ENCODE assay signal across 17 cellular contexts in genomic region chr9:99239341-99240055, GRCh38. TPM values are rescaled to one million over a fixed set of nuclear protein-coding genes. Genes with fewer than 3 reads are reported as not detected.
A peak's percentile ranks its signal among the peaks of the same experiment; 100 is the strongest.
DNase-seq lines count a peak whose midpoint lies in the region; ATAC-seq, FAIRE-seq and TF ChIP-seq lines count a peak whose summit lies in the region.
"Had no signal": no experiment of that assay in that cellular context is flagged by ENCODE, and none has a peak within 500 bp of the region (broad histone marks: within the 10 kb centered on the region; RNA-seq: fewer than 3 reads in every experiment).

No MANE protein-coding gene starts in this region.

- no peak overlapping the region for H3K9ac ChIP-seq in GM12878 (ENCODE audit: control insufficient read depth, insufficient read depth, low read length)
- no peak overlapping the region for H3K9ac ChIP-seq in HepG2 (ENCODE audit: insufficient read depth, low read depth, low read length)
- H3K9ac ChIP-seq in endodermal cell (ENCODE audit: extremely low read depth, low read length, poor library complexity, severe bottlenecking) = no peak overlapping the region
- H3K9ac ChIP-seq: BLaER1 treated with 17β-estradiol and CSF1 and Interleukin-3, amounts not matched to agents 10 nM and 100 nM had no signal

- BruUV-seq in GM12878 (replicated peaks; lab: Mats Ljungman, UMichigan) (no TSS peak), HepG2 (replicated peaks; lab: Mats Ljungman, UMichigan) (no TSS peak)

- H3K4me3 Mint-ChIP-seq in WTC11 (no peak overlapping the region), T-cell (no peak overlapping the region), endodermal cell (no peak overlapping the region)
- H3K4me3 Mint-ChIP-seq: activated T-helper 1 cell treated with anti-CD3 and anti-CD28 coated beads, Interleukin-12 subunit alpha, Interleukin-12 subunit beta, Interleukin-2, Interleukin-4 antibody, amounts not matched to agents 30 ng/mL and 10 ng/mL and 1 ng/mL, durations not matched to agents 14 hours and 24 hours and 36 hours had no signal

- no peak for TF ChIP-seq CTCF in GM12878 (IDR thresholded peaks at IDR 0.05 in 2 of 3, conservative IDR thresholded peaks at IDR 0.05 in 1 of 3; ENCODE audit: control insufficient read depth in 2 of 3, extremely low read depth in 1 of 3, insufficient read depth in 1 of 3, low read depth in 3 of 3, low read length in 3 of 3)
- no peak for TF ChIP-seq CTCF in HepG2 (CRISPR knock-in tag; IDR thresholded peaks at IDR 0.05)
- no peak for TF ChIP-seq CTCF in WTC11 (IDR thresholded peaks at IDR 0.05)
- TF ChIP-seq CTCF in dorsolateral prefrontal cortex (IDR thresholded peaks at IDR 0.05 in 54 of 56, conservative IDR thresholded peaks at IDR 0.05 in 2 of 56; ENCODE audit: low read depth in 1 of 56, partially characterized antibody in 56 of 56) = no peak
- TF ChIP-seq CTCF in endodermal cell (conservative IDR thresholded peaks at IDR 0.05) = no peak

- in situ Hi-C loops in GM12878 (cut with MboI) = no loop called here
- in situ Hi-C loops in HepG2 (cut with HindIII; ENCODE audit: extremely low pct_ligation_motif_present, low pct_unique_long_range_greater_than_20kb) = no loop called here

- peak; percentile 82 for DNase-seq in AG08395 (ENCODE audit: low spot score)
- DNase-seq in HK-2 (ENCODE audit: unreplicated experiment) = peak; percentile 7
- DNase-seq in GM12878 (ENCODE audit: low read depth, low spot score) = no peak
- DNase-seq in HepG2 (ENCODE audit: low spot score) = no peak
- DNase-seq in WTC11 (ENCODE audit: low spot score) = no peak
- DNase-seq in dorsolateral prefrontal cortex = no peak
- DNase-seq in T-cell = no peak
- no peak for DNase-seq in endodermal cell
- DNase-seq: activated CD4-positive, CD25-positive, alpha-beta regulatory T cell treated with anti-CD3 and anti-CD28 coated beads, Interleukin-2, amount 50 U/mL, for 72 hours; mucosa of descending colon; NCI-H146; stimulated activated CD4-positive, alpha-beta T cell treated with anti-CD3 and anti-CD28 coated beads, Interleukin-4, amount 100 ng/mL, for 4 hours had no signal

- peaks cover 7% of the 10 kb centered on the region; the same call in 2 of the 3 replicates for H3K9me3 ChIP-seq in GM12878 (replicated peaks; ENCODE audit: control insufficient read depth, insufficient read depth, low read length)
- no peaks in the 10 kb centered on the region for H3K9me3 ChIP-seq in HepG2 (ENCODE audit: low read length)
- H3K9me3 ChIP-seq in endodermal cell (ENCODE audit: control insufficient read depth, low read length) = no peaks in the 10 kb centered on the region
- H3K9me3 ChIP-seq: body of pancreas, mucosa of descending colon, SJSA1 had no signal

- RAD21 ChIA-PET in GM12878 (lab: Charles Lee; ENCODE audit: unreplicated experiment) = interaction anchor here (1.7 to 2.6 kb wide), 3 partner anchors 8 to 26 kb away, joined by 3 to 9 read pairs (median 5); no protein-coding TSS in a partner anchor

- peaks cover 51% of the 10 kb centered on the region for H3K4me1 ChIP-seq in GM12878 (ENCODE audit: control insufficient read depth, insufficient read depth, low read length)
- H3K4me1 ChIP-seq in HepG2 (ENCODE audit: insufficient read depth, low read length) = peaks cover 7% of the 10 kb centered on the region
- H3K4me1 ChIP-seq in endodermal cell (ENCODE audit: control insufficient read depth, insufficient read depth, low read length) = no peaks in the 10 kb centered on the region
- H3K4me1 ChIP-seq: SJSA1 had no signal

- H4K20me1 ChIP-seq in GM12878 (ENCODE audit: control insufficient read depth, insufficient read depth) = no peaks in the 10 kb centered on the region
- H4K20me1 ChIP-seq in HepG2 (ENCODE audit: insufficient read depth, low read length) = no peaks in the 10 kb centered on the region

- 72% methylated on average over 6 of the region's 6 CpGs for WGBS in GM12878 (ENCODE audit: insufficient coverage, insufficient replicate concordance, low lambda C conversion rate, missing lambda C conversion rate)
- WGBS in HepG2 (ENCODE audit: low lambda C conversion rate) = 81% methylated on average over 6 of the region's 6 CpGs
- 80 to 89% methylated on average over 1 to 6 of the region's 6 CpGs for WGBS in endodermal cell (ENCODE audit: insufficient coverage in 1 of 2, insufficient read length in 1 of 2), 2 experiments

- no peak for FAIRE-seq in GM12878 (lab: Jason Lieb, UNC)
- FAIRE-seq in HepG2 (lab: Jason Lieb, UNC) = no peak

- peak overlapping the region; percentile 38; the same call in 1 of the 2 replicates for H3K27ac ChIP-seq in GM12878 (ENCODE audit: control insufficient read depth, insufficient read depth)
- H3K27ac ChIP-seq in HepG2 (ENCODE audit: extremely low read length, insufficient read depth, low read length) = no peak overlapping the region
- H3K27ac ChIP-seq in dorsolateral prefrontal cortex = peak overlapping the region in 1 of 59 donors; percentile 51
- no peak overlapping the region for H3K27ac ChIP-seq in endodermal cell (ENCODE audit: low read depth, low read length)
- H3K27ac ChIP-seq: BLaER1 treated with 17β-estradiol and CSF1 and Interleukin-3, amounts not matched to agents 10 nM and 100 nM; body of pancreas; SJSA1 had no signal

- ATAC-seq in GM12878 = no peak
- ATAC-seq in HepG2 = peak; percentile 38; the same call in 2 of the 3 replicates
- no peak for ATAC-seq in WTC11
- ATAC-seq in T-cell (replicated peaks in 1 of 4) = no peak
- ATAC-seq: body of pancreas, mucosa of descending colon had no signal

- no peaks in the 10 kb centered on the region for H3K27me3 ChIP-seq in GM12878 (replicated peaks in 1 of 2; ENCODE audit: control insufficient read depth in 2 of 2, insufficient read depth in 2 of 2, low read length in 1 of 2)
- no peaks in the 10 kb centered on the region for H3K27me3 ChIP-seq in HepG2 (ENCODE audit: control insufficient read depth in 1 of 2, insufficient read depth in 2 of 2, low read length in 2 of 2)
- no peaks in the 10 kb centered on the region for H3K27me3 ChIP-seq in dorsolateral prefrontal cortex
- H3K27me3 ChIP-seq in endodermal cell (ENCODE audit: control insufficient read depth, insufficient read depth, low read length, poor library complexity, severe bottlenecking) = no peaks in the 10 kb centered on the region
- H3K27me3 ChIP-seq: BLaER1 treated with 17β-estradiol and CSF1 and Interleukin-3, amounts not matched to agents 10 nM and 100 nM; body of pancreas; SJSA1 had no signal

- no peaks in the 10 kb centered on the region for H3K4me1 Mint-ChIP-seq in WTC11
- H3K4me1 Mint-ChIP-seq in T-cell = peaks cover 5 to 11% (median 7%) of the 10 kb centered on the region in 3 donors
- peaks cover 5% of the 10 kb centered on the region for H3K4me1 Mint-ChIP-seq in endodermal cell

- peaks cover 4% of the 10 kb centered on the region for H3K36me3 Mint-ChIP-seq in WTC11
- H3K36me3 Mint-ChIP-seq in T-cell = peaks cover 47% of the 10 kb centered on the region
- peaks cover 9% of the 10 kb centered on the region for H3K36me3 Mint-ChIP-seq in endodermal cell (ENCODE audit: low read depth)

- H3K27me3 Mint-ChIP-seq in WTC11 (ENCODE audit: low read depth) (no peaks in the 10 kb centered on the region), T-cell (no peaks in the 10 kb centered on the region), endodermal cell (ENCODE audit: insufficient read depth) (no peaks in the 10 kb centered on the region)
- H3K27me3 Mint-ChIP-seq: progenitor cell of endocrine pancreas had no signal

- SMC1A ChIA-PET in GM12878 (lab: Charles Lee; ENCODE audit: uncharacterized antibody, unreplicated experiment) = interaction anchor here (1.1 to 2.5 kb wide), 7 partner anchors 8 to 824 kb away, joined by 3 to 20 read pairs (median 5); partner anchors contain the start of genes ALG2 and SEC61B

- TF ChIP-seq POLR2A in GM12878 (IDR thresholded peaks at IDR 0.05; ENCODE audit: low read depth, low read length) = no peak
- no peak for TF ChIP-seq POLR2A in HepG2 (IDR thresholded peaks at IDR 0.05; ENCODE audit: insufficient read depth in 1 of 2, low read depth in 2 of 2, low read length in 2 of 2)

- TF ChIP-seq EP300 in GM12878 (IDR thresholded peaks at IDR 0.05; ENCODE audit: borderline replicate concordance in 1 of 2, control insufficient read depth in 1 of 2, low read depth in 2 of 2, low read length in 2 of 2) (no peak), HepG2 (IDR thresholded peaks at IDR 0.05; ENCODE audit: low read depth in 2 of 2, low read length in 2 of 2) (no peak), HepG2 (CRISPR knock-in tag; IDR thresholded peaks at IDR 0.05; ENCODE audit: borderline replicate concordance) (no peak)

- intact Hi-C loops in GM12878 (cut with micrococcal nuclease; ENCODE audit: unreplicated experiment) (loop anchor here (5.0 kb wide), 1 partner anchor 57 kb away; no protein-coding TSS in a partner anchor), HepG2 (cut with micrococcal nuclease; ENCODE audit: unreplicated experiment) (no loop called here), dorsolateral prefrontal cortex (cut with DNase I) (no loop called here)

- H3K4me2 ChIP-seq in GM12878 (ENCODE audit: control insufficient read depth, insufficient read depth) (no peak overlapping the region), HepG2 (ENCODE audit: low read depth, low read length) (no peak overlapping the region)
- H3K4me2 ChIP-seq: BLaER1 treated with 17β-estradiol and CSF1 and Interleukin-3, amounts not matched to agents 10 nM and 100 nM had no signal

- CTCF ChIA-PET in GM12878 (lab: Yijun Ruan, JAX) = interaction anchor here (0.8 to 3.1 kb wide), 6 partner anchors 8 to 55 kb away, joined by 3 to 29 read pairs (median 4); no protein-coding TSS in a partner anchor
- CTCF ChIA-PET in HepG2 (lab: Yijun Ruan, JAX; ENCODE audit: low intra/inter-chr PET ratio, low total read pairs) = no interaction called here
- CTCF ChIA-PET in WTC11 (lab: Charles Lee) = interaction anchor here (1.2 to 3.3 kb wide), 2 partner anchors 8 to 55 kb away, joined by 3 to 18 read pairs; no protein-coding TSS in a partner anchor
- CTCF ChIA-PET in T-cell (lab: Charles Lee) = no interaction called here

- H3K27ac Mint-ChIP-seq in WTC11 (no peak overlapping the region), T-cell (no peak overlapping the region), endodermal cell (no peak overlapping the region)
- H3K27ac Mint-ChIP-seq: activated T-helper 1 cell treated with anti-CD3 and anti-CD28 coated beads, Interleukin-12 subunit alpha, Interleukin-12 subunit beta, Interleukin-2, Interleukin-4 antibody, amounts not matched to agents 30 ng/mL and 10 ng/mL and 1 ng/mL, durations not matched to agents 14 hours and 24 hours and 36 hours; progenitor cell of endocrine pancreas had no signal

- H2AFZ ChIP-seq in GM12878 (ENCODE audit: control insufficient read depth, low read depth, low read length) (no peak overlapping the region), HepG2 (ENCODE audit: low read length) (no peak overlapping the region)

- H3K79me2 ChIP-seq in GM12878 (ENCODE audit: control insufficient read depth, insufficient read depth, low read length) = no peaks in the 10 kb centered on the region; the same call in 1 of the 2 replicates
- no peaks in the 10 kb centered on the region for H3K79me2 ChIP-seq in HepG2 (ENCODE audit: insufficient read depth, low read length)

- peaks cover 0 to 3% of the 10 kb centered on the region in 2 experiments; a peak in 2 of 4 replicates for H3K36me3 ChIP-seq in GM12878 (ENCODE audit: control insufficient read depth in 2 of 2, insufficient read depth in 2 of 2, low read length in 1 of 2)
- 0 out of 5 replicates have a peak, but pooled peaks cover 0 to 1% of the 10 kb centered on the region in 2 experiments for H3K36me3 ChIP-seq in HepG2 (replicated peaks in 1 of 2; ENCODE audit: control insufficient read depth in 1 of 2, insufficient read depth in 2 of 2, low read length in 2 of 2)
- peaks cover 11% of the 10 kb centered on the region for H3K36me3 ChIP-seq in endodermal cell (ENCODE audit: control insufficient read depth, insufficient read depth, low read length)
- H3K36me3 ChIP-seq: SJSA1 had no signal

- POLR2A ChIA-PET in GM12878 (lab: Charles Lee) (interaction anchor here (0.8 to 1.2 kb wide), 2 partner anchors 52 to 354 kb away, joined by 3 read pairs; no protein-coding TSS in a partner anchor), HepG2 (lab: Yijun Ruan, JAX) (interaction anchor here (1.1 kb wide), 1 partner anchor 18 kb away, joined by 3 read pairs; the partner anchor contains the start of genes ALG2 and SEC61B), WTC11 (lab: Charles Lee) (no interaction called here), T-cell (lab: Charles Lee) (no interaction called here)

- TF ChIP-seq RAD21 in GM12878 (IDR thresholded peaks at IDR 0.05; ENCODE audit: insufficient read depth, low read depth, low read length) (no peak), HepG2 (CRISPR knock-in tag; IDR thresholded peaks at IDR 0.05) (no peak)

- no peak overlapping the region for H3K4me3 ChIP-seq in GM12878
- H3K4me3 ChIP-seq in HepG2 (replicated peaks in 1 of 3; ENCODE audit: insufficient read depth in 1 of 3, low read depth in 2 of 3, low read length in 3 of 3) = no peak overlapping the region
- no peak overlapping the region for H3K4me3 ChIP-seq in dorsolateral prefrontal cortex
- no peak overlapping the region for H3K4me3 ChIP-seq in endodermal cell (ENCODE audit: low read length)
- H3K4me3 ChIP-seq: BLaER1 treated with 17β-estradiol and CSF1 and Interleukin-3, amounts not matched to agents 10 nM and 100 nM; body of pancreas; mucosa of descending colon; SJSA1 had no signal

- no peaks in the 10 kb centered on the region; the same call in 1 of the 2 replicates for H3K9me3 Mint-ChIP-seq in WTC11
- H3K9me3 Mint-ChIP-seq in T-cell = no peaks in the 10 kb centered on the region
- peaks cover 2% of the 10 kb centered on the region for H3K9me3 Mint-ChIP-seq in endodermal cell
- H3K9me3 Mint-ChIP-seq: activated T-helper 1 cell treated with anti-CD3 and anti-CD28 coated beads, Interleukin-12 subunit alpha, Interleukin-12 subunit beta, Interleukin-2, Interleukin-4 antibody, amounts not matched to agents 30 ng/mL and 10 ng/mL and 1 ng/mL, durations not matched to agents 14 hours and 24 hours and 36 hours had no signal

RNA-seq across cellular contexts. Expression of gene SEC61B, which starts 17.4 kb away (rescaled TPM):
- 26.3 and 28.5 TPM in 2 replicates for total RNA-seq in GM12878 (2013; cell fraction: nucleolus; rRNA removed)
- 255 and 282 TPM in 2 replicates for total RNA-seq in GM12878 (2014; rRNA removed)
- total RNA-seq in GM12878 (2014; rRNA removed; fragmentation: Illumina TruSeq; extraction: Trizol) = 318 and 349 TPM in 2 replicates
- total RNA-seq in GM12878 (2021) = 267 and 278 TPM in 2 replicates
- polyA plus RNA-seq in GM12878 (2011; ENCODE audit: low read depth) = 650 TPM
- 257 and 280 TPM in 2 replicates for polyA plus RNA-seq in GM12878 (2011; rRNA removed)
- 360 and 365 TPM in 2 replicates for polyA plus RNA-seq in GM12878 (2011; cell fraction: cytosol; rRNA removed)
- polyA plus RNA-seq in GM12878 (2011; cell fraction: nucleus; rRNA removed) = 136 and 154 TPM in 2 replicates
- polyA plus RNA-seq in GM12878 (2012) = 422 and 604 TPM in 2 replicates
- polyA plus RNA-seq in GM12878 (2014; fragmentation: Illumina TruSeq; extraction: Trizol) = 239 and 335 TPM in 2 replicates
- polyA plus RNA-seq in GM12878 (2014; fragmentation: Nextera tagmentation; extraction: Ambion mirVana) = 100 to 1,000 TPM; 108 to 229 TPM
- polyA plus RNA-seq in GM12878 (2014; rRNA removed) = 384 and 396 TPM in 2 replicates
- polyA plus RNA-seq in GM12878 (2016; fragmentation: Nextera tagmentation; extraction: Ambion mirVana) = 100 to 1,000 TPM; 721 to 747 TPM
- 62.5 and 68.0 TPM in 2 replicates for polyA minus RNA-seq in GM12878 (2011; rRNA and poly(A)+ RNA removed)
- polyA minus RNA-seq in GM12878 (2011; cell fraction: cytosol; rRNA and poly(A)+ RNA removed) = 22.1 and 25.8 TPM in 2 replicates
- 28.2 and 46.9 TPM in 2 replicates for polyA minus RNA-seq in GM12878 (2011; cell fraction: nucleus; rRNA and poly(A)+ RNA removed)
- total RNA-seq in HepG2 (2016; rRNA removed; fragmentation: Illumina TruSeq; extraction: Trizol) = 368 and 479 TPM in 2 replicates
- total RNA-seq in HepG2 (2016; cell fraction: cytosol; rRNA removed; fragmentation: Illumina TruSeq; extraction: Trizol; ENCODE audit: low read depth) = 129 and 141 TPM in 2 replicates
- total RNA-seq in HepG2 (2016; cell fraction: insoluble cytoplasmic fraction; rRNA removed; fragmentation: Illumina TruSeq; extraction: Trizol) = 367 and 512 TPM in 2 replicates
- 169 and 170 TPM in 2 replicates for total RNA-seq in HepG2 (2016; cell fraction: membrane; rRNA removed; fragmentation: Illumina TruSeq; extraction: Trizol)
- 168 and 172 TPM in 2 replicates for total RNA-seq in HepG2 (2016; cell fraction: nucleus; rRNA removed; fragmentation: Illumina TruSeq; extraction: Trizol)
- 181 and 191 TPM in 2 replicates for polyA plus RNA-seq in HepG2 (2011; rRNA removed)
- polyA plus RNA-seq in HepG2 (2011; cell fraction: cytosol; rRNA removed) = 239 and 297 TPM in 2 replicates
- polyA plus RNA-seq in HepG2 (2011; cell fraction: nucleus; rRNA removed) = 67.2 TPM in 2 replicates
- polyA plus RNA-seq in HepG2 (2012) = 182 and 211 TPM in 2 replicates
- 147 and 170 TPM in 2 replicates for polyA plus RNA-seq in HepG2 (2016; cell fraction: cytosol; fragmentation: Illumina TruSeq; extraction: Trizol; ENCODE audit: low read depth)
- polyA plus RNA-seq in HepG2 (2016; cell fraction: insoluble cytoplasmic fraction; fragmentation: Illumina TruSeq; extraction: Trizol; ENCODE audit: low read depth) = 551 and 632 TPM in 2 replicates
- polyA plus RNA-seq in HepG2 (2016; cell fraction: membrane; fragmentation: Illumina TruSeq; extraction: Trizol; ENCODE audit: low read depth) = 177 and 191 TPM in 2 replicates
- 294 and 304 TPM in 2 replicates for polyA plus RNA-seq in HepG2 (2016; cell fraction: nucleus; fragmentation: Illumina TruSeq; extraction: Trizol; ENCODE audit: insufficient read depth, low read depth)
- 44.6 and 51.8 TPM in 2 replicates for polyA minus RNA-seq in HepG2 (2011; rRNA and poly(A)+ RNA removed; ENCODE audit: low replicate concordance)
- 25.1 and 28.1 TPM in 2 replicates for polyA minus RNA-seq in HepG2 (2011; cell fraction: cytosol; rRNA and poly(A)+ RNA removed)
- polyA minus RNA-seq in HepG2 (2011; cell fraction: nucleus; rRNA and poly(A)+ RNA removed) = 58.8 and 62.8 TPM in 2 replicates
- 153 to 167 TPM (median 156 TPM) in 3 replicates for total RNA-seq in WTC11 (2021)
- 10 to 100 TPM; 25.3 to 59.2 (median 38.7) TPM for total RNA-seq in dorsolateral prefrontal cortex
- total RNA-seq in T-cell = 10 to 100 TPM; 54.9 to 91.5 (median 84.0) TPM
- 100 to 1,000 TPM; 153 to 187 TPM for total RNA-seq in endodermal cell
- 189 TPM for polyA plus RNA-seq in endodermal cell (2013, experiment 1 of 2)
- polyA plus RNA-seq in endodermal cell (2013, experiment 2 of 2) = 214 TPM

RNA-seq across cellular contexts. Expression of gene ALG2, which starts 17.8 kb away (rescaled TPM):
- total RNA-seq in GM12878 (2013; cell fraction: nucleolus; rRNA removed) = 49.9 and 52.5 TPM in 2 replicates
- total RNA-seq in GM12878 (2014; rRNA removed) (43.0 and 45.2 TPM in 2 replicates), GM12878 (2014; rRNA removed; fragmentation: Illumina TruSeq; extraction: Trizol) (34.6 and 34.9 TPM in 2 replicates), GM12878 (2021) (31.7 and 33.0 TPM in 2 replicates), HepG2 (2016; rRNA removed; fragmentation: Illumina TruSeq; extraction: Trizol) (29.2 and 46.2 TPM in 2 replicates), WTC11 (2021) (24.0 to 25.2 TPM (median 25.0 TPM) in 3 replicates), dorsolateral prefrontal cortex (10 to 100 TPM; 11.4 to 25.3 (median 18.2) TPM), T-cell (10 to 100 TPM; 18.0 to 30.3 (median 25.2) TPM), endodermal cell (10 to 100 TPM; 27.6 to 28.8 TPM)
- polyA plus RNA-seq in GM12878 (2011; ENCODE audit: low read depth) = 27.8 TPM
- polyA plus RNA-seq in GM12878 (2011; rRNA removed) (44.7 and 56.1 TPM in 2 replicates), GM12878 (2014; fragmentation: Illumina TruSeq; extraction: Trizol) (40.9 and 53.2 TPM in 2 replicates), GM12878 (2014; fragmentation: Nextera tagmentation; extraction: Ambion mirVana) (10 to 100 TPM in 1 of 2 experiments, 1 to 10 TPM in 1; 8.8 to 17.8 TPM), GM12878 (2014; rRNA removed) (36.3 and 37.2 TPM in 2 replicates), GM12878 (2016; fragmentation: Nextera tagmentation; extraction: Ambion mirVana) (10 to 100 TPM; 50.8 to 52.5 TPM), HepG2 (2011; rRNA removed) (49.0 and 53.0 TPM in 2 replicates)
- polyA plus RNA-seq in GM12878 (2011; cell fraction: cytosol; rRNA removed) = 31.6 and 31.8 TPM in 2 replicates
- 24.9 and 27.6 TPM in 2 replicates for polyA plus RNA-seq in GM12878 (2011; cell fraction: nucleus; rRNA removed)
- polyA plus RNA-seq in GM12878 (2012) = 30.4 and 32.4 TPM in 2 replicates
- 22.4 and 26.1 TPM in 2 replicates for polyA minus RNA-seq in GM12878 (2011; rRNA and poly(A)+ RNA removed)
- polyA minus RNA-seq in GM12878 (2011; cell fraction: cytosol; rRNA and poly(A)+ RNA removed) = 8.8 and 9.9 TPM in 2 replicates
- 15.4 and 21.9 TPM in 2 replicates for polyA minus RNA-seq in GM12878 (2011; cell fraction: nucleus; rRNA and poly(A)+ RNA removed)
- total RNA-seq in HepG2 (2016; cell fraction: cytosol; rRNA removed; fragmentation: Illumina TruSeq; extraction: Trizol; ENCODE audit: low read depth) = 6.4 and 6.9 TPM in 2 replicates
- 28.0 and 48.2 TPM in 2 replicates for total RNA-seq in HepG2 (2016; cell fraction: insoluble cytoplasmic fraction; rRNA removed; fragmentation: Illumina TruSeq; extraction: Trizol)
- 16.8 and 17.5 TPM in 2 replicates for total RNA-seq in HepG2 (2016; cell fraction: membrane; rRNA removed; fragmentation: Illumina TruSeq; extraction: Trizol)
- total RNA-seq in HepG2 (2016; cell fraction: nucleus; rRNA removed; fragmentation: Illumina TruSeq; extraction: Trizol) = 41.5 and 45.3 TPM in 2 replicates
- polyA plus RNA-seq in HepG2 (2011; cell fraction: cytosol; rRNA removed) = 35.5 and 46.0 TPM in 2 replicates
- 30.4 and 38.4 TPM in 2 replicates for polyA plus RNA-seq in HepG2 (2011; cell fraction: nucleus; rRNA removed)
- polyA plus RNA-seq in HepG2 (2012) = 38.0 and 38.4 TPM in 2 replicates
- polyA plus RNA-seq in HepG2 (2016; cell fraction: cytosol; fragmentation: Illumina TruSeq; extraction: Trizol; ENCODE audit: low read depth) = 5.3 TPM in 2 replicates
- polyA plus RNA-seq in HepG2 (2016; cell fraction: insoluble cytoplasmic fraction; fragmentation: Illumina TruSeq; extraction: Trizol; ENCODE audit: low read depth) = 35.8 and 36.9 TPM in 2 replicates
- 14.4 and 14.5 TPM in 2 replicates for polyA plus RNA-seq in HepG2 (2016; cell fraction: membrane; fragmentation: Illumina TruSeq; extraction: Trizol; ENCODE audit: low read depth)
- polyA plus RNA-seq in HepG2 (2016; cell fraction: nucleus; fragmentation: Illumina TruSeq; extraction: Trizol; ENCODE audit: insufficient read depth, low read depth) = 70.1 and 79.7 TPM in 2 replicates
- 29.6 and 56.1 TPM in 2 replicates for polyA minus RNA-seq in HepG2 (2011; rRNA and poly(A)+ RNA removed; ENCODE audit: low replicate concordance)
- 20.9 and 26.8 TPM in 2 replicates for polyA minus RNA-seq in HepG2 (2011; cell fraction: cytosol; rRNA and poly(A)+ RNA removed)
- polyA minus RNA-seq in HepG2 (2011; cell fraction: nucleus; rRNA and poly(A)+ RNA removed) = 54.7 and 63.2 TPM in 2 replicates
- 24.1 TPM for polyA plus RNA-seq in endodermal cell (2013, experiment 1 of 2)
- polyA plus RNA-seq in endodermal cell (2013, experiment 2 of 2) = 21.5 TPM

Comparison
In these comparisons a context has a peak if more than half of its experiments do, and no peak if none do; other contexts are left out.
1. DNase-seq: peak in AG08395 (single experiment) and HK-2 (single experiment); none in GM12878 (single experiment), HepG2 (single experiment), WTC11 (single experiment), dorsolateral prefrontal cortex (0 of 10), T-cell (0 of 34) and endodermal cell (single experiment).
2. CTCF ChIA-PET loops: an anchor here in GM12878 (0.8 to 3.1 kb wide) and WTC11 (1.2 to 3.3 kb wide); none called in HepG2 and T-cell.
3. POLR2A ChIA-PET loops: an anchor here in GM12878 (0.8 to 1.2 kb wide) and HepG2 (1.1 kb wide); none called in WTC11 and T-cell.